1 cellular context compared by ENCODE assay signal in the genomic region with DNA sequence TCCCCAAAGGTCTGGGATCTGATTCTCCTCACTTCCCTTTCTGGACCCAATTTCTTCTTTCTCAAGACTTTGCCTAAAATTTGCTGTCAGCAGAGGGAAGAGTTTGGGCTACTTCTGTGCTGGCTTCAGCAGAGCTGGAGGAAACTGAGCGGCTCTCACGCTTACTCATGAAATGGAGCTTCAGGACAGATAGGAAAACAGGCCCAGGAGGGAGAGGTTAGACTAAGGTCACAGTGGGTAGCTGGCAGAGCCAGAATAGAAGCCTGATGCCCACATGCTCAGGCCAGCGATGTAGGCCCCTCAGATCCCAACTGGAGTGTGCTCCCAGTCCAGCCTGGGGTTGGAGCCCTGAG.
A peak's percentile ranks its signal among the peaks of the same experiment; 100 is the strongest.
TF ChIP-seq lines count a peak whose summit lies in the region.

No MANE protein-coding gene starts in this region.

TF ChIP-seq in K562, 482 proteins besides CTCF, POLR2A, EP300 and RAD21:
- TF ChIP-seq HNRNPK (IDR thresholded peaks at IDR 0.05; ENCODE audit: low read depth, low read length, poor library complexity, severe bottlenecking) (no peak), SPI1 (IDR thresholded peaks at IDR 0.05; ENCODE audit: borderline replicate concordance, low read depth, low read length) (peak; percentile 27; the same call in 1 of the 2 replicates), DDX20 (tag; IDR thresholded peaks at IDR 0.05; ENCODE audit: low read depth) (no peak)
TF ChIP-seq in K562: peak in this region for 1.
